ENCODE assay signal across 15 cellular contexts in genomic region chr6:118680452-118681095, GRCh38. TPM values are rescaled to one million over a fixed set of nuclear protein-coding genes. Genes with fewer than 3 reads are reported as not detected.
DNase-seq lines count a peak whose midpoint lies in the region; ATAC-seq and TF ChIP-seq lines count a peak whose summit lies in the region.
"Had no signal": no experiment of that assay in that cellular context is flagged by ENCODE, and none has a peak within 500 bp of the region (broad histone marks: within the 10 kb centered on the region; RNA-seq: fewer than 3 reads in every experiment).

No MANE protein-coding gene starts in this region.

- intact Hi-C loops in mammary epithelial cell (cut with micrococcal nuclease) (no loop called here), breast epithelium (cut with DNase I; ENCODE audit: low total_unique reads) (no loop called here), OCI-LY7 (cut with micrococcal nuclease; ENCODE audit: unreplicated experiment) (no loop called here)
- intact Hi-C loops in activated T-helper 2 cell treated with anti-CD3 and anti-CD28 coated beads, Interferon-gamma antibody, Interleukin-2, Interleukin-4, amounts not matched to agents 10 μg/mL and 5 μg/mL and 100 μg/mL, durations not matched to agents 14 hours and 24 hours and 36 hours (cut with micrococcal nuclease) = loop anchor here (1.0 to 2.0 kb wide), 4 partner anchors 16 to 46 kb away; partner anchors contain the start of gene CEP85L

- peaks cover 49% of the 10 kb centered on the region for H3K36me3 Mint-ChIP-seq in activated T-helper 2 cell treated with anti-CD3 and anti-CD28 coated beads, Interferon-gamma antibody, Interleukin-2, Interleukin-4, amounts not matched to agents 10 μg/mL and 5 μg/mL and 100 μg/mL, durations not matched to agents 14 hours and 24 hours and 36 hours (ENCODE audit: low read depth)

- CTCF ChIA-PET in mammary epithelial cell (lab: Charles Lee; ENCODE audit: low non-redundant PET) = no interaction called here
- CTCF ChIA-PET in OCI-LY7 (lab: Charles Lee; ENCODE audit: unreplicated experiment) = interaction anchor here (0.6 kb wide), 1 partner anchor 14 kb away, joined by 3 read pairs; no protein-coding TSS in a partner anchor

- no peak for TF ChIP-seq POLR2A in breast epithelium (IDR thresholded peaks at IDR 0.05)
- TF ChIP-seq POLR2A in suprapubic skin (IDR thresholded peaks at IDR 0.05) = no peak

- no peak for DNase-seq in mammary epithelial cell
- DNase-seq in breast epithelium (ENCODE audit: low spot score in 2 of 2) = no peak
- no peak for DNase-seq in activated T-helper 2 cell treated with anti-CD3 and anti-CD28 coated beads, Interferon-gamma antibody, Interleukin-2, Interleukin-4, amounts not matched to agents 10 μg/mL and 5 μg/mL and 100 μg/mL, durations not matched to agents 14 hours and 24 hours and 36 hours (ENCODE audit: low spot score)
- no peak for DNase-seq in suprapubic skin (ENCODE audit: low spot score in 2 of 2)
- no peak for DNase-seq in OCI-LY7 (ENCODE audit: low spot score)
- DNase-seq in mesendoderm = no peak
- DNase-seq: DMS79 treated with DMSO at 0.1 percent for 48 hours; effector CD4-positive, alpha-beta T cell; foreskin keratinocyte; GOT3; Kasumi-1; spleen had no signal

- ATAC-seq in HG02870 (IDR thresholded peaks at IDR 0.05; ENCODE audit: unreplicated experiment) = no peak
- ATAC-seq: foreskin keratinocyte had no signal

- H3K27ac ChIP-seq in mammary epithelial cell (ENCODE audit: insufficient read depth, low read depth, low read length) = no peak overlapping the region
- H3K27ac ChIP-seq in breast epithelium = peak overlapping the region in 1 of 2 donors; percentile 8
- H3K27ac ChIP-seq in suprapubic skin = peak overlapping the region; percentile 26
- H3K27ac ChIP-seq in OCI-LY7 (ENCODE audit: low read depth, low read length, poor library complexity, severe bottlenecking) = no peak overlapping the region
- H3K27ac ChIP-seq in mesendoderm (ENCODE audit: low read depth, low read length) = no peak overlapping the region
- H3K27ac ChIP-seq: foreskin keratinocyte, neutrophil had no signal

- H4K20me1 ChIP-seq in mammary epithelial cell (ENCODE audit: insufficient read depth, low read length) (no peaks in the 10 kb centered on the region), OCI-LY7 (ENCODE audit: insufficient read depth, low read length) (no peaks in the 10 kb centered on the region)

- BruUV-seq in mammary epithelial cell (replicated peaks; lab: Mats Ljungman, UMichigan) (no TSS peak), OCI-LY7 (replicated peaks; lab: Mats Ljungman, UMichigan) (no TSS peak)

- H3K23ac ChIP-seq in mesendoderm (ENCODE audit: low read length) = no peak overlapping the region

- no peaks in the 10 kb centered on the region for H3K27me3 ChIP-seq in mammary epithelial cell (ENCODE audit: insufficient read depth, low read length)
- H3K27me3 ChIP-seq in breast epithelium = no peaks in the 10 kb centered on the region
- no peaks in the 10 kb centered on the region for H3K27me3 ChIP-seq in mucosa of stomach (ENCODE audit: control insufficient read depth, insufficient read depth, low read length)
- H3K27me3 ChIP-seq in suprapubic skin = no peaks in the 10 kb centered on the region
- no peaks in the 10 kb centered on the region for H3K27me3 ChIP-seq in mesendoderm (ENCODE audit: insufficient read depth, low read length, poor library complexity)
- H3K27me3 ChIP-seq: foreskin keratinocyte, neutrophil, spleen had no signal

- no peak overlapping the region for H3K4ac ChIP-seq in mesendoderm (ENCODE audit: low read depth, low read length)

- H3K36me3 ChIP-seq in mammary epithelial cell (ENCODE audit: insufficient read depth, low read length) = no peaks in the 10 kb centered on the region
- no peaks in the 10 kb centered on the region for H3K36me3 ChIP-seq in breast epithelium
- no peaks in the 10 kb centered on the region for H3K36me3 ChIP-seq in mucosa of stomach (ENCODE audit: control insufficient read depth, insufficient read depth, low read length)
- H3K36me3 ChIP-seq in suprapubic skin = no peaks in the 10 kb centered on the region
- no peaks in the 10 kb centered on the region for H3K36me3 ChIP-seq in OCI-LY7 (ENCODE audit: insufficient read depth, low read length)
- H3K36me3 ChIP-seq in mesendoderm (ENCODE audit: control insufficient read depth, insufficient read depth, low read length) = no peaks in the 10 kb centered on the region
- H3K36me3 ChIP-seq: neutrophil, spleen had no signal

- H3K4me2 ChIP-seq in mammary epithelial cell (ENCODE audit: insufficient read depth, low read depth, low read length) (peak overlapping the region; percentile 51), OCI-LY7 (ENCODE audit: low read length) (no peak overlapping the region), mesendoderm (ENCODE audit: low read length) (no peak overlapping the region)

- H2BK15ac ChIP-seq in mesendoderm (replicated peaks; ENCODE audit: low read depth) = no peak overlapping the region

- in situ Hi-C loops in mammary epithelial cell (cut with MboI; ENCODE audit: low sequenced_read_pairs in 2 of 2) = no loop called here

- H2AFZ ChIP-seq in mammary epithelial cell (ENCODE audit: low read depth, low read length) = peak overlapping the region; percentile 80
- no peak overlapping the region for H2AFZ ChIP-seq in OCI-LY7 (ENCODE audit: low read length)

- H3K9me3 ChIP-seq in mammary epithelial cell (replicated peaks; ENCODE audit: insufficient read depth, low read length) (no peaks in the 10 kb centered on the region), breast epithelium (no peaks in the 10 kb centered on the region), mucosa of stomach (ENCODE audit: control insufficient read depth, low read length) (no peaks in the 10 kb centered on the region), suprapubic skin (no peaks in the 10 kb centered on the region), OCI-LY7 (ENCODE audit: low read length) (no peaks in the 10 kb centered on the region)
- H3K9me3 ChIP-seq: neutrophil, spleen had no signal

- H2BK120ac ChIP-seq in mesendoderm (ENCODE audit: low read depth, low read length) = no peak overlapping the region

- H3K9me2 ChIP-seq in OCI-LY7 (ENCODE audit: insufficient read depth, low read length) = no peaks in the 10 kb centered on the region

- peak overlapping the region; percentile 81 for H3K27ac Mint-ChIP-seq in activated T-helper 2 cell treated with anti-CD3 and anti-CD28 coated beads, Interferon-gamma antibody, Interleukin-2, Interleukin-4, amounts not matched to agents 10 μg/mL and 5 μg/mL and 100 μg/mL, durations not matched to agents 14 hours and 24 hours and 36 hours

- POLR2A ChIA-PET in OCI-LY7 (lab: Charles Lee) = interaction anchor here (0.7 kb wide), 1 partner anchor 435 kb away, joined by 7 read pairs; no protein-coding TSS in a partner anchor

- H3K9ac ChIP-seq in mammary epithelial cell (ENCODE audit: insufficient read depth, low read length) = peak overlapping the region; percentile 20
- peak overlapping the region; percentile 45 for H3K9ac ChIP-seq in mucosa of stomach (ENCODE audit: low read length)
- no peak overlapping the region for H3K9ac ChIP-seq in mesendoderm (ENCODE audit: low read length)

- dilution Hi-C loops in mammary epithelial cell (cut with HindIII; ENCODE audit: low sequenced_read_pairs) = no loop called here

- H4K5ac ChIP-seq in mesendoderm (ENCODE audit: low read length) = no peak overlapping the region

- no peak for TF ChIP-seq EP300 in suprapubic skin (IDR thresholded peaks at IDR 0.05)

- H3K79me1 ChIP-seq in mesendoderm (ENCODE audit: low read length) = no peaks in the 10 kb centered on the region

- no peak for TF ChIP-seq CTCF in mammary epithelial cell (conservative IDR thresholded peaks at IDR 0.05 in 1 of 2, IDR thresholded peaks at IDR 0.05 in 1 of 2; ENCODE audit: extremely low read depth in 1 of 2, insufficient read depth in 1 of 2, low read depth in 1 of 2, low read length in 2 of 2)
- TF ChIP-seq CTCF in breast epithelium (IDR thresholded peaks at IDR 0.05) = no peak
- TF ChIP-seq CTCF in suprapubic skin (IDR thresholded peaks at IDR 0.05) = no peak
- no peak for TF ChIP-seq CTCF in OCI-LY7 (conservative IDR thresholded peaks at IDR 0.05; ENCODE audit: low read length)

- peaks cover 54% of the 10 kb centered on the region for H3K4me1 Mint-ChIP-seq in activated T-helper 2 cell treated with anti-CD3 and anti-CD28 coated beads, Interferon-gamma antibody, Interleukin-2, Interleukin-4, amounts not matched to agents 10 μg/mL and 5 μg/mL and 100 μg/mL, durations not matched to agents 14 hours and 24 hours and 36 hours (ENCODE audit: low read depth)

- H3K79me2 ChIP-seq in mammary epithelial cell (ENCODE audit: insufficient read depth, low read length) (no peaks in the 10 kb centered on the region), OCI-LY7 (ENCODE audit: insufficient read depth, low read depth, low read length) (no peaks in the 10 kb centered on the region), mesendoderm (ENCODE audit: control insufficient read depth, insufficient read depth, low read length) (no peaks in the 10 kb centered on the region)

- H3K9me3 Mint-ChIP-seq in activated T-helper 2 cell treated with anti-CD3 and anti-CD28 coated beads, Interferon-gamma antibody, Interleukin-2, Interleukin-4, amounts not matched to agents 10 μg/mL and 5 μg/mL and 100 μg/mL, durations not matched to agents 14 hours and 24 hours and 36 hours = no peaks in the 10 kb centered on the region

- 39% methylated on average over 9 of the region's 9 CpGs for WGBS in mammary epithelial cell (ENCODE audit: low coverage, missing lambda C conversion rate)
- WGBS in suprapubic skin = 72% methylated on average over 9 of the region's 9 CpGs
- WGBS in mesendoderm (ENCODE audit: extremely low coverage, insufficient coverage, low lambda C conversion rate) = no CpG with 5 or more reads among the region's 9 CpGs

- H3K4me3 Mint-ChIP-seq in activated T-helper 2 cell treated with anti-CD3 and anti-CD28 coated beads, Interferon-gamma antibody, Interleukin-2, Interleukin-4, amounts not matched to agents 10 μg/mL and 5 μg/mL and 100 μg/mL, durations not matched to agents 14 hours and 24 hours and 36 hours (ENCODE audit: low read depth) = peak overlapping the region; percentile 35

- H2AK5ac ChIP-seq in mesendoderm (ENCODE audit: low read length) = no peak overlapping the region

- H3K56ac ChIP-seq in mesendoderm (ENCODE audit: low read length) = no peak overlapping the region

- no peaks in the 10 kb centered on the region for H3K27me3 Mint-ChIP-seq in activated T-helper 2 cell treated with anti-CD3 and anti-CD28 coated beads, Interferon-gamma antibody, Interleukin-2, Interleukin-4, amounts not matched to agents 10 μg/mL and 5 μg/mL and 100 μg/mL, durations not matched to agents 14 hours and 24 hours and 36 hours (ENCODE audit: low read depth)

- H3K18ac ChIP-seq in mesendoderm (ENCODE audit: low read length) = no peak overlapping the region

- peaks cover 29% of the 10 kb centered on the region for H3K4me1 ChIP-seq in mammary epithelial cell (ENCODE audit: insufficient read depth, low read length)
- H3K4me1 ChIP-seq in breast epithelium = no peaks in the 10 kb centered on the region
- peaks cover 61% of the 10 kb centered on the region for H3K4me1 ChIP-seq in mucosa of stomach (ENCODE audit: control insufficient read depth, insufficient read depth, low read length)
- no peaks in the 10 kb centered on the region for H3K4me1 ChIP-seq in suprapubic skin
- no peaks in the 10 kb centered on the region for H3K4me1 ChIP-seq in OCI-LY7 (ENCODE audit: insufficient read depth, low read length, poor library complexity, severe bottlenecking)
- H3K4me1 ChIP-seq in mesendoderm (ENCODE audit: control insufficient read depth, low read depth, low read length) = no peaks in the 10 kb centered on the region

- no peak overlapping the region for H2BK5ac ChIP-seq in mesendoderm (ENCODE audit: low read length)

- H3K4me3 ChIP-seq in mammary epithelial cell (replicated peaks in 1 of 3; ENCODE audit: insufficient read depth in 1 of 3, low read depth in 2 of 3, low read length in 3 of 3) = no peak overlapping the region
- no peak overlapping the region for H3K4me3 ChIP-seq in breast epithelium
- H3K4me3 ChIP-seq in mucosa of stomach (ENCODE audit: low read length) = no peak overlapping the region
- no peak overlapping the region for H3K4me3 ChIP-seq in suprapubic skin
- H3K4me3 ChIP-seq in OCI-LY7 (ENCODE audit: low read depth, low read length, poor library complexity, severe bottlenecking) = no peak overlapping the region
- H3K4me3 ChIP-seq in mesendoderm (ENCODE audit: low read length) = no peak overlapping the region
- H3K4me3 ChIP-seq: spleen had no signal

- no peak overlapping the region for H4K8ac ChIP-seq in mesendoderm (ENCODE audit: low read depth, low read length)

RNA-seq across cellular contexts. Expression of gene CEP85L, which starts 29.2 kb away (rescaled TPM):
- 10 to 100 TPM; 10.6 to 23.3 TPM for total RNA-seq in mammary epithelial cell
- polyA plus RNA-seq in mammary epithelial cell = 2.3 TPM
- 20.8 TPM for polyA minus RNA-seq in mammary epithelial cell
- 10 to 100 TPM; 12.7 to 17.3 (median 15.7) TPM for total RNA-seq in breast epithelium
- 34.2 and 36.7 TPM in 2 replicates for total RNA-seq in activated T-helper 2 cell treated with anti-CD3 and anti-CD28 coated beads, Interferon-gamma antibody, Interleukin-2, Interleukin-4, amounts not matched to agents 10 μg/mL and 5 μg/mL and 100 μg/mL, durations not matched to agents 14 hours and 24 hours and 36 hours
- 1 to 10 TPM; 4.7 to 9.5 (median 5.3) TPM for total RNA-seq in suprapubic skin
- 7.4 and 9.6 TPM in 2 replicates for total RNA-seq in OCI-LY7 (2014; rRNA removed; shearing (Covaris generic))
- 12.0 and 15.4 TPM in 2 replicates for total RNA-seq in OCI-LY7 (2022)
- 3.1 TPM for polyA plus RNA-seq in mesendoderm (2013, experiment 1 of 2)
- polyA plus RNA-seq in mesendoderm (2013, experiment 2 of 2) = 3.5 TPM
